9 cellular contexts compared by ENCODE assay signal in the genomic region with DNA sequence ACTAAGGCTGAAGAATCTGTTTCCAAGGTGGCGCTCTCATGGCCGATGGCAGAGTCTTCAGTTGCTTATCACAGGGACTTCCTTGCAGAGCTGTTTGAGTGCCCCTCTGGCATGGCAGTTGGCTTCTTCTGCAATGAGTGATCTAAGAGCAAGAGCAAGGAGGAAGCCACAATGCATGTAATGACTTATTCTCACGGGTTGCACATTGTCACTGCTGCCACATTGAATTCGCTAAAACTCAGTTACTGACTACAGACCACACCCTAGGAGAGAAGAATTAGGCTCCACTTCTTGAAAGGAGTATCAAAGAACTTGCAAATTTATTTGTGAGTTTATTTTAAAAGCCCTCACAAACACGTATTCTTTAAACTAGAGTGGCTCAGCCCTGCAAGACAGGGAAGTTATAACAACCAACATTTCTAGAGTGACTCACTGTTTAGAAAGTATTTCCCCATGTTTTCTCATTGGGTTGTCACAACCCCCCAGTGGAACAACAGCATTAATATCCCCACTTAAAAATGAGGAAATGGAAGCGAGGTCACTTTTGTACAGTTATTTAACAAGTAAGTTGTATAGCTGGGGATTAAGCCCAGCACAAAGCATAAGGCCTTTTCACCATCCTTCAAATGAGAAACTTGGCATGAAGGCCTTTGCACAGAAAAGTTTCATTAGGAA. TPM values are rescaled to one million over a fixed set of nuclear protein-coding genes. Genes with fewer than 3 reads are reported as not detected.
DNase-seq lines count a peak whose midpoint lies in the region; ATAC-seq, FAIRE-seq and TF ChIP-seq lines count a peak whose summit lies in the region.
"Had no signal": no experiment of that assay in that cellular context is flagged by ENCODE, and none has a peak within 500 bp of the region (broad histone marks: within the 10 kb centered on the region; RNA-seq: fewer than 3 reads in every experiment).

No MANE protein-coding gene starts in this region.

- no peaks in the 10 kb centered on the region for H3K27me3 ChIP-seq in osteoblast (ENCODE audit: insufficient read depth, low read length)
- H3K27me3 ChIP-seq in CD8-positive, alpha-beta memory T cell (ENCODE audit: insufficient read depth, low read length, poor library complexity, severe bottlenecking): no peaks in the 10 kb centered on the region

- H3K9me3 ChIP-seq in osteoblast (ENCODE audit: low read depth, low read length): no peaks in the 10 kb centered on the region
- no peaks in the 10 kb centered on the region for H3K9me3 ChIP-seq in CD8-positive, alpha-beta memory T cell (ENCODE audit: low read length)

- H3K36me3 Mint-ChIP-seq in activated naive CD8-positive, alpha-beta T cell treated with anti-CD3 and anti-CD28 coated beads, Interleukin-2, amount 50 U/mL, for 24 hours (ENCODE audit: low read depth): no peaks in the 10 kb centered on the region
- no peaks in the 10 kb centered on the region for H3K36me3 Mint-ChIP-seq in CD8-positive, alpha-beta memory T cell
- H3K36me3 Mint-ChIP-seq: T-cell had no signal

- peaks cover 20% of the 10 kb centered on the region for H3K4me1 Mint-ChIP-seq in activated naive CD8-positive, alpha-beta T cell treated with anti-CD3 and anti-CD28 coated beads, Interleukin-2, amount 50 U/mL, for 24 hours
- peaks cover 5 to 13% (median 11%) of the 10 kb centered on the region in 3 donors for H3K4me1 Mint-ChIP-seq in CD8-positive, alpha-beta memory T cell

- no peaks in the 10 kb centered on the region for H3K27me3 Mint-ChIP-seq in activated naive CD8-positive, alpha-beta T cell treated with anti-CD3 and anti-CD28 coated beads, Interleukin-2, amount 50 U/mL, for 24 hours
- no peaks in the 10 kb centered on the region for H3K27me3 Mint-ChIP-seq in CD8-positive, alpha-beta memory T cell
- H3K27me3 Mint-ChIP-seq: T-cell had no signal

- no peak overlapping the region for H3K4me3 ChIP-seq in osteoblast (ENCODE audit: insufficient read depth, low read length)
- H3K4me3 ChIP-seq in CD8-positive, alpha-beta memory T cell (ENCODE audit: low read length): no peak overlapping the region

- CTCF ChIA-PET in CD8-positive, alpha-beta memory T cell (lab: Charles Lee): no interaction called here

- H3K79me2 ChIP-seq in osteoblast (ENCODE audit: insufficient read depth, low read length): no peaks in the 10 kb centered on the region

- FAIRE-seq in GM12892 (lab: Jason Lieb, UNC): peak; percentile 57

- POLR2A ChIA-PET in CD8-positive, alpha-beta memory T cell (lab: Charles Lee): no interaction called here

- H3K9me3 Mint-ChIP-seq in activated naive CD8-positive, alpha-beta T cell treated with anti-CD3 and anti-CD28 coated beads, Interleukin-2, amount 50 U/mL, for 24 hours: no peaks in the 10 kb centered on the region
- no peaks in the 10 kb centered on the region for H3K9me3 Mint-ChIP-seq in CD8-positive, alpha-beta memory T cell
- H3K9me3 Mint-ChIP-seq: T-cell had no signal

- no peak overlapping the region for H2AFZ ChIP-seq in osteoblast (ENCODE audit: low read length)

- peak overlapping the region; percentile 57 for H3K27ac Mint-ChIP-seq in activated naive CD8-positive, alpha-beta T cell treated with anti-CD3 and anti-CD28 coated beads, Interleukin-2, amount 50 U/mL, for 24 hours
- peak overlapping the region in 3 of 8 donors; percentile 1 to 58 (median 29) for H3K27ac Mint-ChIP-seq in CD8-positive, alpha-beta memory T cell
- H3K27ac Mint-ChIP-seq: T-cell had no signal

- peak overlapping the region; percentile 9 for H3K4me2 ChIP-seq in osteoblast (ENCODE audit: insufficient read depth, low read length)

- peaks cover 10% of the 10 kb centered on the region for H3K4me1 ChIP-seq in osteoblast (ENCODE audit: insufficient read depth, low read length)
- H3K4me1 ChIP-seq in CD8-positive, alpha-beta memory T cell (ENCODE audit: insufficient read depth, low read length): no peaks in the 10 kb centered on the region

- H3K36me3 ChIP-seq in osteoblast (ENCODE audit: insufficient read depth, low read length): no peaks in the 10 kb centered on the region
- no peaks in the 10 kb centered on the region for H3K36me3 ChIP-seq in CD8-positive, alpha-beta memory T cell (ENCODE audit: insufficient read depth, low read length)

- no peak overlapping the region for H3K4me3 Mint-ChIP-seq in activated naive CD8-positive, alpha-beta T cell treated with anti-CD3 and anti-CD28 coated beads, Interleukin-2, amount 50 U/mL, for 24 hours
- peak overlapping the region in 1 of 7 donors; percentile 10 for H3K4me3 Mint-ChIP-seq in CD8-positive, alpha-beta memory T cell
- H3K4me3 Mint-ChIP-seq: T-cell had no signal

- TF ChIP-seq CTCF in osteoblast (IDR thresholded peaks at IDR 0.05; ENCODE audit: extremely low read depth, low read depth, low read length): no peak

- peak overlapping the region; percentile 16 for H3K27ac ChIP-seq in osteoblast (ENCODE audit: low read depth, low read length)
- no peak overlapping the region for H3K27ac ChIP-seq in CD8-positive, alpha-beta memory T cell (ENCODE audit: low read depth, low read length)

- peak; percentile 67 for ATAC-seq in GM21515 (IDR thresholded peaks at IDR 0.05; ENCODE audit: unreplicated experiment)
- peak; percentile 77 for ATAC-seq in HG03571 (IDR thresholded peaks at IDR 0.05; ENCODE audit: unreplicated experiment)
- ATAC-seq in activated naive CD8-positive, alpha-beta T cell treated with anti-CD3 and anti-CD28 coated beads, Interleukin-2, amount 50 U/mL, for 24 hours: peak; percentile 90
- ATAC-seq: T-cell had no signal

- TF ChIP-seq POLR2A in GM12892 (IDR thresholded peaks at IDR 0.05; ENCODE audit: low read depth, low read length): no peak

- DNase-seq in GM12892 (ENCODE audit: insufficient read length) (no peak), osteoblast (ENCODE audit: insufficient read length, low spot score, missing footprints) (peak; percentile 77), SW 1271 (lab: John Stamatoyannopoulos, UW) (no peak)
- peak; percentile 18 for DNase-seq in activated naive CD8-positive, alpha-beta T cell treated with anti-CD3 and anti-CD28 coated beads, Interleukin-2, amount 50 U/mL, for 24 hours
- DNase-seq in activated effector memory CD4-positive, alpha-beta T cell treated with Interleukin-2 at 50 U/mL for 16 hours: no peak
- no peak for DNase-seq in CD8-positive, alpha-beta memory T cell

- H4K20me1 ChIP-seq in osteoblast (ENCODE audit: insufficient read depth, low read length): no peaks in the 10 kb centered on the region

RNA-seq across cellular contexts. Expression of a gene that starts 32.4 kb away (rescaled TPM):
- 62.6 TPM for polyA plus RNA-seq in GM12892 (2012; ENCODE audit: missing spikeins)
- 106 and 109 TPM in 2 replicates for total RNA-seq in osteoblast
- 100 to 1,000 TPM; 199 to 201 TPM for total RNA-seq in CD8-positive, alpha-beta memory T cell
- 94.0 TPM for polyA plus RNA-seq in CD8-positive, alpha-beta memory T cell

Comparison
In these comparisons a context has a peak if more than half of its experiments do, and no peak if none do; other contexts are left out.
1. DNase-seq: peak in activated naive CD8-positive, alpha-beta T cell treated with anti-CD3 and anti-CD28 coated beads, Interleukin-2, amount 50 U/mL, for 24 hours (single experiment) and osteoblast (single experiment); none in GM12892 (single experiment), SW 1271 (0 of 2), activated effector memory CD4-positive, alpha-beta T cell treated with Interleukin-2 at 50 U/mL for 16 hours (single experiment) and CD8-positive, alpha-beta memory T cell (0 of 5).
2. Peak in every context shown above with its lines, with median percentiles within 50 percentile points of each other: ATAC-seq.